20 cellular contexts compared by ENCODE assay signal in genomic region chr10:30882281-30882680, GRCh38.
"Had no signal": no experiment of that assay in that cellular context is flagged by ENCODE, and none has a peak within 500 bp of the region (broad histone marks: within the 10 kb centered on the region; RNA-seq: fewer than 3 reads in every experiment).

No MANE protein-coding gene starts in this region.

- DNase-seq: activated CD4-positive, alpha-beta T cell treated with anti-CD3 and anti-CD28 coated beads, Interleukin-2, amount 10 ng/mL, durations not matched to agents 24 days and 14 days; activated CD8-positive, alpha-beta T cell treated with anti-CD3 and anti-CD28 coated beads, Interleukin-2, amount 10 ng/mL, durations not matched to agents 7 days and 5 days; activated gamma-delta T cell; aorta; brain microvascular endothelial cell; colonic mucosa; heart left ventricle; islet precursor cell; left cardiac atrium; mesenchymal stem cell; mucosa of descending colon; nephron progenitor cell; nucleus accumbens; right lobe of liver; stimulated activated CD4-positive, alpha-beta T cell treated with anti-CD3 and anti-CD28 coated beads, Interleukin-1b, Interleukin-23, amount 100 ng/mL, for 48 hours; substantia nigra; thyroid gland had no signal

- H3K4me1 ChIP-seq: colonic mucosa, right lobe of liver, thyroid gland had no signal

- ATAC-seq: activated CD4-positive, CD25-positive, alpha-beta regulatory T cell treated with anti-CD3 and anti-CD28 coated beads, Interleukin-2, amount 50 U/mL, for 24 hours; activated CD8-positive, alpha-beta T cell treated with anti-CD3 and anti-CD28 coated beads, Interleukin-2, amount 10 ng/mL, durations not matched to agents 7 days and 5 days; heart left ventricle; left cardiac atrium; mucosa of descending colon; right lobe of liver had no signal

- H3K9me3 ChIP-seq: colonic mucosa, heart left ventricle, mucosa of descending colon, right lobe of liver, thyroid gland had no signal

- H3K4me3 ChIP-seq: colonic mucosa, heart left ventricle, mucosa of descending colon, right lobe of liver, skin epidermis, thyroid gland had no signal

- H3K27me3 ChIP-seq: brain microvascular endothelial cell, colonic mucosa, heart left ventricle, right lobe of liver, thyroid gland had no signal

- H3K27ac ChIP-seq: brain microvascular endothelial cell, colonic mucosa, heart left ventricle, right lobe of liver, skin epidermis, thyroid gland, VCaP had no signal

- H3K36me3 ChIP-seq: brain microvascular endothelial cell, colonic mucosa, heart left ventricle, right lobe of liver, thyroid gland had no signal
